15 cellular contexts compared by ENCODE assay signal in genomic region chr6:40588480-40588879, GRCh38. TPM values are rescaled to one million over a fixed set of nuclear protein-coding genes. Genes with fewer than 3 reads are reported as not detected.
A peak's percentile ranks its signal among the peaks of the same experiment; 100 is the strongest.
DNase-seq lines count a peak whose midpoint lies in the region; ATAC-seq, FAIRE-seq and TF ChIP-seq lines count a peak whose summit lies in the region.
"Had no signal": no experiment of that assay in that cellular context is flagged by ENCODE, and none has a peak within 500 bp of the region (broad histone marks: within the 10 kb centered on the region; RNA-seq: fewer than 3 reads in every experiment).

No MANE protein-coding gene starts in this region.

- no peak overlapping the region for H3K27ac Mint-ChIP-seq in brain
- H3K27ac Mint-ChIP-seq: endodermal cell had no signal

- no peak for TF ChIP-seq RAD21 in HepG2 (CRISPR knock-in tag; IDR thresholded peaks at IDR 0.05)

- H3K4me3 ChIP-seq in HepG2 (replicated peaks in 1 of 3; ENCODE audit: insufficient read depth in 1 of 3, low read depth in 2 of 3, low read length in 3 of 3) (no peak overlapping the region), right lobe of liver (no peak overlapping the region)
- H3K4me3 ChIP-seq: mucosa of descending colon had no signal

- peak overlapping the region in 4 of 5 experiments; percentile 22 to 71 (median 46) for H3K4me3 Mint-ChIP-seq in brain
- H3K4me3 Mint-ChIP-seq: endodermal cell had no signal

- no peak overlapping the region for H2AFZ ChIP-seq in HepG2 (ENCODE audit: low read length)

- BruUV-seq in HepG2 (replicated peaks; lab: Mats Ljungman, UMichigan), result no TSS peak

- DNase-seq in HepG2 (ENCODE audit: low spot score) (no peak), right lobe of liver (no peak), NCI-H146 (lab: John Stamatoyannopoulos, UW) (peak; percentile 24), COR-L47 (lab: John Stamatoyannopoulos, UW) (no peak)

- intact Hi-C loops in HepG2 (cut with micrococcal nuclease; ENCODE audit: unreplicated experiment), result loop anchor here (5.0 kb wide), 1 partner anchor 606 kb away; no protein-coding TSS in a partner anchor
- intact Hi-C loops in right lobe of liver (cut with DNase I), result loop anchor here in 1 of 2 donors (5.0 kb wide), 1 partner anchor 261 kb away; no protein-coding TSS in a partner anchor

- no peak for TF ChIP-seq EP300 in HepG2 (IDR thresholded peaks at IDR 0.05; ENCODE audit: low read depth in 2 of 2, low read length in 2 of 2)
- TF ChIP-seq EP300 in HepG2 (CRISPR knock-in tag; IDR thresholded peaks at IDR 0.05; ENCODE audit: borderline replicate concordance), result no peak

- H3K4me1 ChIP-seq in HepG2 (ENCODE audit: insufficient read depth, low read length), result 0 out of 2 replicates have a peak, but pooled peaks cover 7% of the 10 kb centered on the region
- peaks cover 0 to 12% (median 0%) of the 10 kb centered on the region in 4 donors for H3K4me1 ChIP-seq in right lobe of liver

- H3K9me3 ChIP-seq in HepG2 (ENCODE audit: low read length), result no peaks in the 10 kb centered on the region
- H3K9me3 ChIP-seq in right lobe of liver, result no peaks in the 10 kb centered on the region
- H3K9me3 ChIP-seq: mucosa of descending colon, right atrium auricular region had no signal

- TF ChIP-seq POLR2A in HepG2 (IDR thresholded peaks at IDR 0.05; ENCODE audit: insufficient read depth in 1 of 2, low read depth in 2 of 2, low read length in 2 of 2) (no peak), right lobe of liver (IDR thresholded peaks at IDR 0.05) (no peak)

- H3K36me3 ChIP-seq in HepG2 (replicated peaks in 1 of 2; ENCODE audit: control insufficient read depth in 1 of 2, insufficient read depth in 2 of 2, low read length in 2 of 2), result no peaks in the 10 kb centered on the region
- no peaks in the 10 kb centered on the region for H3K36me3 ChIP-seq in right lobe of liver
- H3K36me3 ChIP-seq: right atrium auricular region had no signal

- H3K27me3 Mint-ChIP-seq in brain, result peaks cover 40% of the 10 kb centered on the region

- 33% methylated on average over 7 of the region's 7 CpGs for WGBS in HepG2 (ENCODE audit: low lambda C conversion rate)
- WGBS in right lobe of liver (ENCODE audit: insufficient coverage, low coverage, low lambda C conversion rate, missing lambda C conversion rate), result 61% methylated on average over 7 of the region's 7 CpGs

- POLR2A ChIA-PET in HepG2 (lab: Yijun Ruan, JAX), result no interaction called here

- TF ChIP-seq CTCF in HepG2 (CRISPR knock-in tag; IDR thresholded peaks at IDR 0.05) (no peak), right lobe of liver (IDR thresholded peaks at IDR 0.05) (no peak), brain (conservative IDR thresholded peaks at IDR 0.05) (no peak)

- no peaks in the 10 kb centered on the region for H3K36me3 Mint-ChIP-seq in brain

- FAIRE-seq in HepG2 (lab: Jason Lieb, UNC), result no peak
- FAIRE-seq: colon, G401.6 had no signal

- no peak overlapping the region for H3K27ac ChIP-seq in HepG2 (ENCODE audit: extremely low read length, insufficient read depth, low read length)
- H3K27ac ChIP-seq in right lobe of liver, result no peak overlapping the region
- H3K27ac ChIP-seq: right atrium auricular region had no signal

- peaks cover 36% of the 10 kb centered on the region for H3K4me1 Mint-ChIP-seq in brain

- H3K27me3 ChIP-seq in HepG2 (ENCODE audit: control insufficient read depth in 1 of 2, insufficient read depth in 2 of 2, low read length in 2 of 2), result peaks cover 3 to 38% of the 10 kb centered on the region in 2 experiments
- H3K27me3 ChIP-seq in right lobe of liver, result peaks cover 0 to 7% of the 10 kb centered on the region in 2 donors
- H3K27me3 ChIP-seq: right atrium auricular region had no signal

- no peaks in the 10 kb centered on the region for H4K20me1 ChIP-seq in HepG2 (ENCODE audit: insufficient read depth, low read length)

- peaks cover 0 to 8% (median 3%) of the 10 kb centered on the region in 5 experiments for H3K9me3 Mint-ChIP-seq in brain
- H3K9me3 Mint-ChIP-seq: endodermal cell had no signal

- no peaks in the 10 kb centered on the region for H3K79me2 ChIP-seq in HepG2 (ENCODE audit: insufficient read depth, low read length)

- H3K4me2 ChIP-seq in HepG2 (ENCODE audit: low read depth, low read length), result no peak overlapping the region

- CTCF ChIA-PET in HepG2 (lab: Yijun Ruan, JAX; ENCODE audit: low intra/inter-chr PET ratio, low total read pairs), result interaction anchor here (1.2 kb wide), 1 partner anchor 260 kb away, joined by 5 read pairs; no protein-coding TSS in a partner anchor

- ATAC-seq in HepG2, result no peak
- ATAC-seq in right lobe of liver, result no peak
- ATAC-seq in HG02678 (IDR thresholded peaks at IDR 0.05; ENCODE audit: unreplicated experiment), result no peak
- no peak for ATAC-seq in HG03159 (IDR thresholded peaks at IDR 0.05; ENCODE audit: unreplicated experiment)

- in situ Hi-C loops in HepG2 (cut with HindIII; ENCODE audit: extremely low pct_ligation_motif_present, low pct_unique_long_range_greater_than_20kb), result no loop called here

- no peak overlapping the region for H3K9ac ChIP-seq in HepG2 (ENCODE audit: insufficient read depth, low read depth, low read length)

TF ChIP-seq in HepG2, 621 proteins besides CTCF, POLR2A, EP300 and RAD21:
- no peak for TF ChIP-seq ZBTB8A (CRISPR knock-in tag; IDR thresholded peaks at IDR 0.05; ENCODE audit: borderline replicate concordance, low read depth)
- TF ChIP-seq, protein P1, sequence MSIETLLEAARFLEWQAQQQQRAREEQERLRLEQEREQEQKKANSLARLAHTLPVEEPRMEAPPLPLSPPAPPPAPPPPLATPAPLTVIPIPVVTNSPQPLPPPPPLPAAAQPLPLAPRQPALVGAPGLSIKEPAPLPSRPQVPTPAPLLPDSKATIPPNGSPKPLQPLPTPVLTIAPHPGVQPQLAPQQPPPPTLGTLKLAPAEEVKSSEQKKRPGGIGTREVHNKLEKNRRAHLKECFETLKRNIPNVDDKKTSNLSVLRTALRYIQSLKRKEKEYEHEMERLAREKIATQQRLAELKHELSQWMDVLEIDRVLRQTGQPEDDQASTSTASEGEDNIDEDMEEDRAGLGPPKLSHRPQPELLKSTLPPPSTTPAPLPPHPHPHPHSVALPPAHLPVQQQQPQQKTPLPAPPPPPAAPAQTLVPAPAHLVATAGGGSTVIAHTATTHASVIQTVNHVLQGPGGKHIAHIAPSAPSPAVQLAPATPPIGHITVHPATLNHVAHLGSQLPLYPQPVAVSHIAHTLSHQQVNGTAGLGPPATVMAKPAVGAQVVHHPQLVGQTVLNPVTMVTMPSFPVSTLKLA (IDR thresholded peaks at IDR 0.05), result 0 out of 2 replicates have a peak, but pooled peaks have one; percentile 20

RNA-seq across cellular contexts. Expression of gene LRFN2, which starts 1.3 kb away (rescaled TPM):
- not detected in 2 replicates for total RNA-seq in HepG2 (2016; rRNA removed; fragmentation: Illumina TruSeq; extraction: Trizol)
- total RNA-seq in HepG2 (2016; cell fraction: cytosol; rRNA removed; fragmentation: Illumina TruSeq; extraction: Trizol; ENCODE audit: low read depth), result not detected in 2 replicates
- not detected in 2 replicates for total RNA-seq in HepG2 (2016; cell fraction: insoluble cytoplasmic fraction; rRNA removed; fragmentation: Illumina TruSeq; extraction: Trizol)
- not detected in 2 replicates for total RNA-seq in HepG2 (2016; cell fraction: membrane; rRNA removed; fragmentation: Illumina TruSeq; extraction: Trizol)
- total RNA-seq in HepG2 (2016; cell fraction: nucleus; rRNA removed; fragmentation: Illumina TruSeq; extraction: Trizol), result not detected in 2 replicates
- not detected in 2 replicates for polyA plus RNA-seq in HepG2 (2011; rRNA removed)
- polyA plus RNA-seq in HepG2 (2011; cell fraction: cytosol; rRNA removed), result not detected in 2 replicates
- not detected in 2 replicates for polyA plus RNA-seq in HepG2 (2011; cell fraction: nucleus; rRNA removed)
- not detected in 2 replicates for polyA plus RNA-seq in HepG2 (2012)
- not detected in 2 replicates for polyA plus RNA-seq in HepG2 (2016; cell fraction: cytosol; fragmentation: Illumina TruSeq; extraction: Trizol; ENCODE audit: low read depth)
- polyA plus RNA-seq in HepG2 (2016; cell fraction: insoluble cytoplasmic fraction; fragmentation: Illumina TruSeq; extraction: Trizol; ENCODE audit: low read depth), result not detected in 2 replicates
- polyA plus RNA-seq in HepG2 (2016; cell fraction: membrane; fragmentation: Illumina TruSeq; extraction: Trizol; ENCODE audit: low read depth), result not detected in 2 replicates
- polyA plus RNA-seq in HepG2 (2016; cell fraction: nucleus; fragmentation: Illumina TruSeq; extraction: Trizol; ENCODE audit: insufficient read depth, low read depth), result not detected in 2 replicates
- polyA minus RNA-seq in HepG2 (2011; rRNA and poly(A)+ RNA removed; ENCODE audit: low replicate concordance), result not detected in 2 replicates
- polyA minus RNA-seq in HepG2 (2011; cell fraction: cytosol; rRNA and poly(A)+ RNA removed), result not detected in 2 replicates
- polyA minus RNA-seq in HepG2 (2011; cell fraction: nucleus; rRNA and poly(A)+ RNA removed), result not detected in 2 replicates
- under 1 TPM in 1 of 6 experiments, not detected in 5; 0.19 TPM for total RNA-seq in right lobe of liver
- 2.0 TPM for polyA plus RNA-seq in brain (ENCODE audit: insufficient read depth, low read depth, low replicate concordance)
- total RNA-seq: Calu3, left ventricle myocardium superior, osteoblast, right atrium auricular region had no signal
